Comparison of ENCODE assay signal across 21 cellular contexts in genomic region chr17:55588446-55588845, GRCh38.
DNase-seq lines count a peak whose midpoint lies in the region; ATAC-seq, FAIRE-seq and TF ChIP-seq lines count a peak whose summit lies in the region.
"Had no signal": no experiment of that assay in that cellular context is flagged by ENCODE, and none has a peak within 500 bp of the region (broad histone marks: within the 10 kb centered on the region; RNA-seq: fewer than 3 reads in every experiment).

No MANE protein-coding gene starts in this region.

- ATAC-seq in GM18519 (IDR thresholded peaks at IDR 0.05; ENCODE audit: low FRiP score, unreplicated experiment) (no peak), GM18909 (IDR thresholded peaks at IDR 0.05; ENCODE audit: poor library complexity, unreplicated experiment) (no peak)
- no peak for ATAC-seq in activated CD4-positive, alpha-beta T cell treated with anti-CD3 and anti-CD28 coated beads for 36 hours
- ATAC-seq: stimulated activated effector memory CD8-positive, alpha-beta T cell treated with anti-CD3 and anti-CD28 coated beads, Interleukin-12 subunit alpha, Interleukin-12 subunit beta, amount 100 ng/mL, for 72 hours had no signal

- peak; percentile 44 for DNase-seq in HCEC 1CT
- peak; percentile 36 for DNase-seq in fibroblast of the aortic adventitia (ENCODE audit: low read depth)
- DNase-seq in stomach: no peak
- no peak for DNase-seq in hypothalamus (lab: John Stamatoyannopoulos, UW)
- DNase-seq in activated CD4-positive, alpha-beta T cell treated with anti-CD3 and anti-CD28 coated beads for 36 hours: no peak
- DNase-seq: activated CD4-positive, alpha-beta T cell treated with anti-CD3 and anti-CD28 coated beads, Interleukin-2, amount 50 U/mL, for 48 hours; activated naive CD4-positive, alpha-beta T cell treated with anti-CD3 and anti-CD28 coated beads, Interleukin-2, amount 50 U/mL, for 16 hours; CD4-positive, alpha-beta T cell; cortex of kidney; DMS53; immature natural killer cell; NCI-H187 treated with DMSO at 0.1 percent for 48 hours; NCI-H446; NK-92 treated with Interleukin-12 subunit alpha and Interleukin-12 subunit beta, amount 100 ng/mL, for 24 hours; RPMI8226; upper lobe of left lung had no signal

- no peaks in the 10 kb centered on the region for H3K9me3 Mint-ChIP-seq in activated CD4-positive, alpha-beta T cell treated with anti-CD3 and anti-CD28 coated beads for 36 hours (ENCODE audit: low read depth)
- H3K9me3 Mint-ChIP-seq: CD4-positive, alpha-beta T cell; immature natural killer cell; stimulated activated effector memory CD8-positive, alpha-beta T cell treated with anti-CD3 and anti-CD28 coated beads, Interleukin-12 subunit alpha, Interleukin-12 subunit beta, amount 100 ng/mL, for 72 hours had no signal

- H3K27me3 ChIP-seq in stomach: no peaks in the 10 kb centered on the region
- H3K27me3 ChIP-seq: upper lobe of left lung had no signal

- POLR2A ChIA-PET in activated CD4-positive, alpha-beta T cell treated with anti-CD3 and anti-CD28 coated beads for 36 hours (lab: Charles Lee): no interaction called here

- peaks cover 11% of the 10 kb centered on the region for H3K27me3 Mint-ChIP-seq in activated CD4-positive, alpha-beta T cell treated with anti-CD3 and anti-CD28 coated beads for 36 hours
- H3K27me3 Mint-ChIP-seq: CD4-positive, alpha-beta T cell had no signal

- no peaks in the 10 kb centered on the region for H3K36me3 ChIP-seq in stomach
- H3K36me3 ChIP-seq: prostate gland, upper lobe of left lung had no signal

- H3K36me3 Mint-ChIP-seq in activated CD4-positive, alpha-beta T cell treated with anti-CD3 and anti-CD28 coated beads for 36 hours (ENCODE audit: low read depth): no peaks in the 10 kb centered on the region
- H3K36me3 Mint-ChIP-seq: immature natural killer cell; stimulated activated effector memory CD8-positive, alpha-beta T cell treated with anti-CD3 and anti-CD28 coated beads, Interleukin-12 subunit alpha, Interleukin-12 subunit beta, amount 100 ng/mL, for 72 hours had no signal

- intact Hi-C loops in stomach (cut with DNase I; ENCODE audit: low total_unique reads): no loop called here
- intact Hi-C loops in activated CD4-positive, alpha-beta T cell treated with anti-CD3 and anti-CD28 coated beads for 36 hours (cut with DNase I, micrococcal nuclease): no loop called here

- TF ChIP-seq EP300 in stomach (IDR thresholded peaks at IDR 0.05): no peak

- peaks cover 4% of the 10 kb centered on the region for H3K4me1 Mint-ChIP-seq in activated CD4-positive, alpha-beta T cell treated with anti-CD3 and anti-CD28 coated beads for 36 hours
- H3K4me1 Mint-ChIP-seq: immature natural killer cell; stimulated activated effector memory CD8-positive, alpha-beta T cell treated with anti-CD3 and anti-CD28 coated beads, Interleukin-12 subunit alpha, Interleukin-12 subunit beta, amount 100 ng/mL, for 72 hours had no signal

- H3K27ac ChIP-seq in stomach: peak overlapping the region in 3 of 5 donors; percentile 70 to 77 (median 72)

- H3K9me3 ChIP-seq in stomach: no peaks in the 10 kb centered on the region
- H3K9me3 ChIP-seq: prostate gland, upper lobe of left lung had no signal

- H3K27ac Mint-ChIP-seq in activated CD4-positive, alpha-beta T cell treated with anti-CD3 and anti-CD28 coated beads for 36 hours: no peak overlapping the region
- H3K27ac Mint-ChIP-seq: CD4-positive, alpha-beta T cell; immature natural killer cell; stimulated activated effector memory CD8-positive, alpha-beta T cell treated with anti-CD3 and anti-CD28 coated beads, Interleukin-12 subunit alpha, Interleukin-12 subunit beta, amount 100 ng/mL, for 72 hours had no signal

- H3K4me3 ChIP-seq in fibroblast of the aortic adventitia (ENCODE audit: low read depth, low read length): no peak overlapping the region
- no peak overlapping the region for H3K4me3 ChIP-seq in stomach
- H3K4me3 ChIP-seq: prostate gland, upper lobe of left lung had no signal

- TF ChIP-seq CTCF in fibroblast of the aortic adventitia (IDR thresholded peaks at IDR 0.05; ENCODE audit: insufficient read depth, low read length) (no peak), stomach (IDR thresholded peaks at IDR 0.05) (no peak)

- FAIRE-seq in TTC549 (lab: Jason Lieb, UNC): peak; percentile 89

- CTCF ChIA-PET in activated CD4-positive, alpha-beta T cell treated with anti-CD3 and anti-CD28 coated beads for 36 hours (lab: Charles Lee): interaction anchor here (0.7 kb wide), 1 partner anchor 61 kb away, joined by 5 read pairs; no protein-coding TSS in a partner anchor

- TF ChIP-seq POLR2A in stomach (IDR thresholded peaks at IDR 0.05): no peak

- H3K4me3 Mint-ChIP-seq in activated CD4-positive, alpha-beta T cell treated with anti-CD3 and anti-CD28 coated beads for 36 hours: no peak overlapping the region
- H3K4me3 Mint-ChIP-seq: CD4-positive, alpha-beta T cell; immature natural killer cell; stimulated activated effector memory CD8-positive, alpha-beta T cell treated with anti-CD3 and anti-CD28 coated beads, Interleukin-12 subunit alpha, Interleukin-12 subunit beta, amount 100 ng/mL, for 72 hours had no signal

- H3K4me1 ChIP-seq in stomach: peaks cover 0 to 34% (median 13%) of the 10 kb centered on the region in 4 donors
- H3K4me1 ChIP-seq: prostate gland had no signal

Comparison
In these comparisons a context has a peak if more than half of its experiments do, and no peak if none do; other contexts are left out.
1. DNase-seq: peak in HCEC 1CT (single experiment) and fibroblast of the aortic adventitia (single experiment); none in stomach (single experiment), hypothalamus (0 of 51) and activated CD4-positive, alpha-beta T cell treated with anti-CD3 and anti-CD28 coated beads for 36 hours (single experiment).